ENCODE assay signal across 30 cellular contexts in the genomic region with DNA sequence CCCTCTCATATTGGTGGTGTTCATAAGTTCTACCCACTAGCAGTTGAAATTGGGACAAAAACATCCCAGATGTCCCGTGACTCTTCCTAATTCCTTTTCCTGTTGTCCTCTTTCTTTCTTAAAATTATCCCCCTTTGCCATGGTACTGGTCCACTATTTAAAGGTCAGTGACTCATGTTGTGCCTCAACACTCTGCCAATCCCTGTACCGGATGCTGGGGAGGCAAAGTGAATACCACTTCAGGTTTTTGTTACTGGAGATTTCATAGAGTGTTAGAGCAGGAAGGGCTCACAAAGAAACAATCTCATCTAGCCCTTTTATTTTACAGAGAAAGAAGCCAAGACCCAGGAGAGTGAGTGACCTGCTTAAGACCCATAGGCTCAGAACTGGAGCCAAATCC. TPM values are rescaled to one million over a fixed set of nuclear protein-coding genes. Genes with fewer than 3 reads are reported as not detected.
A peak's percentile ranks its signal among the peaks of the same experiment; 100 is the strongest.
DNase-seq lines count a peak whose midpoint lies in the region; ATAC-seq and TF ChIP-seq lines count a peak whose summit lies in the region.
"Had no signal": no experiment of that assay in that cellular context is flagged by ENCODE, and none has a peak within 500 bp of the region (broad histone marks: within the 10 kb centered on the region; RNA-seq: fewer than 3 reads in every experiment).

No MANE protein-coding gene starts in this region.

- ATAC-seq in left ventricle myocardium superior (peak; percentile 25), GM18867 (IDR thresholded peaks at IDR 0.05; ENCODE audit: unreplicated experiment) (no peak)

- TF ChIP-seq CTCF in right atrium auricular region (IDR thresholded peaks at IDR 0.05): no peak
- no peak for TF ChIP-seq CTCF in nephron (IDR thresholded peaks at IDR 0.05; ENCODE audit: unreplicated experiment in 3 of 3)
- TF ChIP-seq CTCF in tibial artery (IDR thresholded peaks at IDR 0.05): no peak

- H3K36me3 ChIP-seq in right atrium auricular region: no peaks in the 10 kb centered on the region
- H3K36me3 ChIP-seq in tibial artery: no peaks in the 10 kb centered on the region
- H3K36me3 ChIP-seq: adrenal gland, breast epithelium, uterus had no signal

- peaks cover 42% of the 10 kb centered on the region for H3K36me3 Mint-ChIP-seq in nephron (ENCODE audit: low read depth)
- H3K36me3 Mint-ChIP-seq: CD14-positive monocyte had no signal

- H3K4me1 ChIP-seq in right atrium auricular region: peaks cover 0 to 4% of the 10 kb centered on the region in 2 donors
- H3K4me1 ChIP-seq in tibial artery: peaks cover 0 to 26% (median 6%) of the 10 kb centered on the region in 4 donors
- H3K4me1 ChIP-seq: adrenal gland, breast epithelium, uterus had no signal

- H3K9me3 Mint-ChIP-seq in nephron: no peaks in the 10 kb centered on the region
- H3K9me3 Mint-ChIP-seq: activated CD4-positive, alpha-beta memory T cell treated with anti-CD3 and anti-CD28 coated beads, Interleukin-2, amount 10 ng/mL, durations not matched to agents 7 days and 5 days; activated naive CD4-positive, alpha-beta T cell treated with anti-CD3 and anti-CD28 coated beads for 36 hours; activated T-helper 1 cell treated with anti-CD3 and anti-CD28 coated beads, Interleukin-12 subunit alpha, Interleukin-12 subunit beta, Interleukin-2, Interleukin-4 antibody, amounts not matched to agents 30 ng/mL and 10 ng/mL and 1 ng/mL, durations not matched to agents 14 hours and 24 hours and 36 hours; CD14-positive monocyte; T-helper 2 cell treated with Interferon-gamma antibody and Interleukin-4, amounts not matched to agents 5 μg/mL and 100 μg/mL, for 36 hours had no signal

- intact Hi-C loops in left ventricle myocardium superior (cut with micrococcal nuclease) (no loop called here), tibial artery (cut with DNase I; ENCODE audit: low total_unique reads) (no loop called here)

- no peaks in the 10 kb centered on the region for H3K27me3 ChIP-seq in right atrium auricular region
- no peaks in the 10 kb centered on the region for H3K27me3 ChIP-seq in tibial artery
- H3K27me3 ChIP-seq: adrenal gland, breast epithelium, uterus had no signal

- peak overlapping the region; percentile 7 to 38 (median 13) for H3K27ac Mint-ChIP-seq in nephron
- H3K27ac Mint-ChIP-seq: activated CD4-positive, alpha-beta memory T cell treated with anti-CD3 and anti-CD28 coated beads, Interleukin-2, amount 10 ng/mL, durations not matched to agents 7 days and 5 days; activated naive CD4-positive, alpha-beta T cell treated with anti-CD3 and anti-CD28 coated beads for 36 hours; activated T-helper 1 cell treated with anti-CD3 and anti-CD28 coated beads, Interleukin-12 subunit alpha, Interleukin-12 subunit beta, Interleukin-2, Interleukin-4 antibody, amounts not matched to agents 30 ng/mL and 10 ng/mL and 1 ng/mL, durations not matched to agents 14 hours and 24 hours and 36 hours; T-helper 2 cell treated with Interferon-gamma antibody and Interleukin-4, amounts not matched to agents 5 μg/mL and 100 μg/mL, for 36 hours had no signal

- peaks cover 84% of the 10 kb centered on the region for H3K4me1 Mint-ChIP-seq in nephron

- H3K9me3 ChIP-seq in right atrium auricular region: no peaks in the 10 kb centered on the region
- H3K9me3 ChIP-seq in tibial artery: no peaks in the 10 kb centered on the region
- H3K9me3 ChIP-seq: adrenal gland, breast epithelium, Caco-2, uterus had no signal

- no peaks in the 10 kb centered on the region for H3K27me3 Mint-ChIP-seq in nephron (ENCODE audit: low read depth)

- no peak overlapping the region for H3K27ac ChIP-seq in right atrium auricular region
- H3K27ac ChIP-seq in angular gyrus (ENCODE audit: low read depth, low read length): peak overlapping the region; percentile 22
- peak overlapping the region; percentile 43 to 67 for H3K27ac ChIP-seq in tibial artery
- H3K27ac ChIP-seq: adrenal gland, breast epithelium, uterus had no signal

- DNase-seq in left ventricle myocardium superior: no peak
- no peak for DNase-seq in right atrium auricular region (ENCODE audit: low spot score)
- peak in 1 of 2 donors; percentile 36 for DNase-seq in tibial artery
- no peak for DNase-seq in kidney tubule cell (ENCODE audit: low spot score)
- DNase-seq in activated naive CD4-positive, alpha-beta T cell (lab: John Stamatoyannopoulos, UW): no peak
- DNase-seq: 8988T; activated CD4-positive, alpha-beta memory T cell treated with anti-CD3 and anti-CD28 coated beads, Interleukin-2, amount 10 ng/mL, durations not matched to agents 7 days and 5 days; activated CD8-positive, alpha-beta memory T cell treated with anti-CD3 and anti-CD28 coated beads, Interleukin-2, amount 50 U/mL, for 4 hours; activated naive CD4-positive, alpha-beta T cell treated with anti-CD3 and anti-CD28 coated beads for 36 hours; adrenal gland; Caco-2; DMS53; GF-D8; immature natural killer cell; Kasumi-1; mesendoderm; NCI-H1092; NCI-H1694 treated with DMSO at 0.1 percent for 48 hours; NCI-H446 treated with DMSO at 0.1 percent for 48 hours; NCI-H774; stimulated activated naive CD4-positive, alpha-beta T cell treated with Interleukin-2 at 50 U/mL for 16 hours; uterus had no signal

- H3K4me3 ChIP-seq in right atrium auricular region (no peak overlapping the region), tibial artery (no peak overlapping the region)
- H3K4me3 ChIP-seq: adrenal gland, breast epithelium, skin epidermis, uterus had no signal

- H3K4me3 Mint-ChIP-seq in nephron: no peak overlapping the region
- H3K4me3 Mint-ChIP-seq: activated CD4-positive, alpha-beta memory T cell treated with anti-CD3 and anti-CD28 coated beads, Interleukin-2, amount 10 ng/mL, durations not matched to agents 7 days and 5 days; activated naive CD4-positive, alpha-beta T cell treated with anti-CD3 and anti-CD28 coated beads for 36 hours; activated T-helper 1 cell treated with anti-CD3 and anti-CD28 coated beads, Interleukin-12 subunit alpha, Interleukin-12 subunit beta, Interleukin-2, Interleukin-4 antibody, amounts not matched to agents 30 ng/mL and 10 ng/mL and 1 ng/mL, durations not matched to agents 14 hours and 24 hours and 36 hours; CD14-positive monocyte; immature natural killer cell; T-helper 2 cell treated with Interferon-gamma antibody and Interleukin-4, amounts not matched to agents 5 μg/mL and 100 μg/mL, for 36 hours had no signal

RNA-seq across cellular contexts. Expression of gene SEPTIN11, which starts 24.6 kb away (rescaled TPM):
- total RNA-seq in left ventricle myocardium superior (24.7 TPM), right atrium auricular region (10 to 100 TPM; 34.9 to 59.0 TPM)

Comparison
In these comparisons a context has a peak if more than half of its experiments do, and no peak if none do; other contexts are left out.
1. H3K27ac ChIP-seq: peak in angular gyrus (single experiment) and tibial artery (2 of 2); none in right atrium auricular region (0 of 2).